ENCODE assay signal across 15 cellular contexts in the genomic region with DNA sequence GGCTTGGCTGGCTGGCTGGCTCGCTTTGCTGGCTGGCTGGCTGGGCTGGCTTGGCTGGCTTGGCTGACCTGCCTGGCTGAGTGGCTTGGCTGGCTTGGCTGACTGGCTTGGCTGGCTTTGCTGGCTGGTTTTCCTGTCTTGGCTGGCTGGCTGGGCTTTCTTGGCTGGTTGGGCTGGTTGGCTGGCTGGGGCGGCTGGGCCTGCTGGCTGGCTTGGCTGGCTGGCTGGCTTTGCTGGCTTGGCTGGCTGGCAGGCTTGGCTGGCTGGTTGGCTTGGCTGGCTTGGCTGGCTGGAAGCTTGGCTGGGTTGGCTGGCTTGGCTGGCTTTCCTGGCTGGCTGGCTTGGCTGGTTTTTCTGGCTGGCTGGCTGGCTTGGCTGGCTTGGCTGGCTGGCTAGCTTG.
DNase-seq lines count a peak whose midpoint lies in the region; ATAC-seq and TF ChIP-seq lines count a peak whose summit lies in the region.
"Had no signal": no experiment of that assay in that cellular context is flagged by ENCODE, and none has a peak within 500 bp of the region (broad histone marks: within the 10 kb centered on the region; RNA-seq: fewer than 3 reads in every experiment).

No MANE protein-coding gene starts in this region.

- H3K4me3 ChIP-seq in HAP-1 (no peak overlapping the region), left ventricle myocardium inferior (no peak overlapping the region), spleen (no peak overlapping the region), gastrocnemius medialis (no peak overlapping the region)
- H3K4me3 ChIP-seq: smooth muscle cell had no signal

- WGBS in spleen, 5 donors = 65 to 85% (median 74%) methylated on average over 1 to 2 of the region's 2 CpGs

- H3K27ac ChIP-seq in left ventricle myocardium inferior (replicated peaks) = no peak overlapping the region
- H3K27ac ChIP-seq in spleen = no peak overlapping the region
- no peak overlapping the region for H3K27ac ChIP-seq in gastrocnemius medialis
- H3K27ac ChIP-seq: foreskin keratinocyte had no signal

- no peak for ATAC-seq in gastrocnemius medialis
- ATAC-seq: effector memory CD8-positive, alpha-beta T cell; foreskin keratinocyte; left colon had no signal

- H3K9me3 ChIP-seq in HAP-1 = no peaks in the 10 kb centered on the region
- no peaks in the 10 kb centered on the region for H3K9me3 ChIP-seq in left ventricle myocardium inferior (replicated peaks)
- peaks cover 0 to 7% (median 0%) of the 10 kb centered on the region in 8 donors for H3K9me3 ChIP-seq in spleen
- H3K9me3 ChIP-seq in gastrocnemius medialis = no peaks in the 10 kb centered on the region

- DNase-seq in HAP-1 (ENCODE audit: low spot score in 2 of 2) (peak; percentile 0 to 5), RPMI8226 (peak; percentile 21), left ventricle myocardium inferior (peak; percentile 22), spleen (peak; percentile 79), gastrocnemius medialis (no peak), NCI-H2171 treated with DMSO at 0.1 percent for 48 hours (lab: John Stamatoyannopoulos, UW) (no peak), iPS-NIHi11 (ENCODE audit: low spot score) (no peak)
- DNase-seq: activated T-cell treated with anti-CD3 and anti-CD28 coated beads, Interleukin-2, amount 50 U/mL, for 1 hour; effector memory CD8-positive, alpha-beta T cell; foreskin keratinocyte; NCI-H146; NCI-H69; substantia nigra had no signal

- intact Hi-C loops in left ventricle myocardium inferior (cut with micrococcal nuclease) = no loop called here
- intact Hi-C loops in spleen (cut with DNase I; ENCODE audit: low total_unique reads) = no loop called here
- intact Hi-C loops in gastrocnemius medialis (cut with DNase I; ENCODE audit: low total_unique reads) = no loop called here

- TF ChIP-seq CTCF in left ventricle myocardium inferior (IDR thresholded peaks at IDR 0.05; ENCODE audit: borderline replicate concordance) (no peak), spleen (IDR thresholded peaks at IDR 0.05 in 8 of 11, conservative IDR thresholded peaks at IDR 0.05 in 3 of 11) (no peak), gastrocnemius medialis (IDR thresholded peaks at IDR 0.05 in 4 of 5, conservative IDR thresholded peaks at IDR 0.05 in 1 of 5) (no peak)

- no peaks in the 10 kb centered on the region for H3K4me1 ChIP-seq in HAP-1
- no peaks in the 10 kb centered on the region for H3K4me1 ChIP-seq in left ventricle myocardium inferior
- H3K4me1 ChIP-seq in spleen = no peaks in the 10 kb centered on the region
- H3K4me1 ChIP-seq in gastrocnemius medialis = no peaks in the 10 kb centered on the region
- H3K4me1 ChIP-seq: foreskin keratinocyte had no signal

- H3K36me3 ChIP-seq in HAP-1 (replicated peaks) (no peaks in the 10 kb centered on the region), left ventricle myocardium inferior (no peaks in the 10 kb centered on the region), spleen (no peaks in the 10 kb centered on the region), gastrocnemius medialis (no peaks in the 10 kb centered on the region)

- no peak for TF ChIP-seq POLR2A in spleen (IDR thresholded peaks at IDR 0.05)
- TF ChIP-seq POLR2A in gastrocnemius medialis (IDR thresholded peaks at IDR 0.05) = no peak

- H3K27me3 ChIP-seq in HAP-1 (ENCODE audit: low read depth) = no peaks in the 10 kb centered on the region
- no peaks in the 10 kb centered on the region for H3K27me3 ChIP-seq in left ventricle myocardium inferior (ENCODE audit: low read depth)
- no peaks in the 10 kb centered on the region for H3K27me3 ChIP-seq in spleen (replicated peaks in 1 of 7)
- H3K27me3 ChIP-seq in gastrocnemius medialis = no peaks in the 10 kb centered on the region
- H3K27me3 ChIP-seq: foreskin keratinocyte had no signal

- in situ Hi-C loops in HAP-1 (cut with MboI; ENCODE audit: low sequenced_read_pairs) (no loop called here), gastrocnemius medialis (cut with MboI; ENCODE audit: low sequenced_read_pairs in 4 of 4) (no loop called here)

Comparison
In these comparisons a context has a peak if more than half of its experiments do, and no peak if none do; other contexts are left out.
1. DNase-seq: peak in HAP-1 (2 of 2), RPMI8226 (single experiment), left ventricle myocardium inferior (single experiment) and spleen (single experiment); none in gastrocnemius medialis (0 of 2), NCI-H2171 treated with DMSO at 0.1 percent for 48 hours (single experiment) and iPS-NIHi11 (single experiment).